8 cellular contexts compared by ENCODE assay signal in genomic region chr7:6705959-6706665, GRCh38. TPM values are rescaled to one million over a fixed set of nuclear protein-coding genes. Genes with fewer than 3 reads are reported as not detected.
DNase-seq lines count a peak whose midpoint lies in the region; ATAC-seq and TF ChIP-seq lines count a peak whose summit lies in the region.

No MANE protein-coding gene starts in this region.

- TF ChIP-seq CTCF in A673 (conservative IDR thresholded peaks at IDR 0.05; ENCODE audit: low read depth, low read length): no peak
- no peak for TF ChIP-seq CTCF in adrenal gland (IDR thresholded peaks at IDR 0.05)

- CTCF ChIA-PET in A673 (lab: Charles Lee): no interaction called here

- H3K9me3 ChIP-seq in A673 (ENCODE audit: low read depth, low read length, poor library complexity, severe bottlenecking): peaks cover 37% of the 10 kb centered on the region
- H3K9me3 ChIP-seq in adrenal gland (replicated peaks in 1 of 3): no peaks in the 10 kb centered on the region

- H3K27ac ChIP-seq in A673 (ENCODE audit: low read depth, low read length, poor library complexity, severe bottlenecking) (peak overlapping the region; percentile 93), adrenal gland (peak overlapping the region; percentile 78 to 93 (median 89))

- POLR2A ChIA-PET in A673 (lab: Charles Lee; ENCODE audit: low non-redundant PET): no interaction called here

- ATAC-seq in GM18520 (IDR thresholded peaks at IDR 0.05; ENCODE audit: unreplicated experiment): peak; percentile 8
- ATAC-seq in HG03064 (IDR thresholded peaks at IDR 0.05; ENCODE audit: low read depth, unreplicated experiment): peak; percentile 30

- no peaks in the 10 kb centered on the region for H3K4me1 ChIP-seq in A673 (ENCODE audit: insufficient read depth, low read length, poor library complexity, severe bottlenecking)
- peaks cover 2 to 13% of the 10 kb centered on the region in 2 donors for H3K4me1 ChIP-seq in adrenal gland (replicated peaks in 1 of 2)

- intact Hi-C loops in A673 (cut with micrococcal nuclease; ENCODE audit: unreplicated experiment) (no loop called here), adrenal gland (cut with DNase I) (no loop called here)

- TF ChIP-seq POLR2A in adrenal gland (IDR thresholded peaks at IDR 0.05): no peak

- WGBS in adrenal gland, 4 donors: 0% methylated on average over 10 to 47 of the region's 47 CpGs

- H3K36me3 ChIP-seq in A673 (ENCODE audit: insufficient read depth, low read length, poor library complexity, severe bottlenecking): peaks cover 36% of the 10 kb centered on the region
- peaks cover 0 to 17% of the 10 kb centered on the region in 2 donors for H3K36me3 ChIP-seq in adrenal gland (replicated peaks in 1 of 2)

- TSS peak; percentile 27 for BruUV-seq in A673 (replicated peaks; lab: Mats Ljungman, UMichigan)

- H3K4me3 ChIP-seq in A673 (ENCODE audit: low read depth, low read length, poor library complexity, severe bottlenecking): peak overlapping the region; percentile 84
- H3K4me3 ChIP-seq in adrenal gland: peak overlapping the region; percentile 73 to 98 (median 85)
- peak overlapping the region; percentile 93 for H3K4me3 ChIP-seq in skeletal muscle cell (ENCODE audit: low read depth, low read length)

- peak; percentile 38 for DNase-seq in A673 (ENCODE audit: low spot score)
- DNase-seq in RPMI7951 (ENCODE audit: low read depth): peak; percentile 44
- DNase-seq in adrenal gland: peak; percentile 42 to 62 (median 54)
- peak; percentile 38 for DNase-seq in hepatic stellate cell (ENCODE audit: low spot score)
- DNase-seq in skeletal muscle cell (ENCODE audit: low read depth): no peak
- DNase-seq in T1000 (lab: John Stamatoyannopoulos, UW): no peak

- H3K27me3 ChIP-seq in A673 (replicated peaks; ENCODE audit: insufficient read depth, low read depth, low read length, poor library complexity) (no peaks in the 10 kb centered on the region), adrenal gland (no peaks in the 10 kb centered on the region)

RNA-seq across cellular contexts. Expression of gene ZNF12, which starts 0.6 kb away (rescaled TPM):
- total RNA-seq in A673 (2021) (18.1 and 18.8 TPM in 2 replicates), adrenal gland (10 to 100 TPM in 7 of 8 donors, 1 to 10 TPM in 1; 7.1 to 25.6 (median 19.7) TPM)
- total RNA-seq in RPMI7951 (2014; rRNA removed; shearing (Covaris generic)): 20.0 and 25.1 TPM in 2 replicates
- 10 to 100 TPM in 2 of 3 donors, 1 to 10 TPM in 1; 6.4 to 19.8 (median 10.5) TPM for polyA plus RNA-seq in adrenal gland

RNA-seq across cellular contexts. Expression of gene RSPH10B2, which starts 47.8 kb away (rescaled TPM):
- total RNA-seq in A673 (2021) (0.34 and 0.44 TPM in 2 replicates), adrenal gland (1 to 10 TPM in 1 of 8 donors, under 1 TPM in 2, not detected in 5; 0.19 to 1.2 (median 0.29) TPM)
- total RNA-seq in RPMI7951 (2014; rRNA removed; shearing (Covaris generic)): 0.10 TPM in 1 of 2 replicates, not detected in the other
- under 1 TPM; 0.24 to 0.64 (median 0.44) TPM for polyA plus RNA-seq in adrenal gland

Comparison
In these comparisons a context has a peak if more than half of its experiments do, and no peak if none do; other contexts are left out.
1. DNase-seq: peak in A673 (single experiment), RPMI7951 (single experiment), adrenal gland (7 of 7) and hepatic stellate cell (single experiment); none in skeletal muscle cell (single experiment) and T1000 (single experiment).
2. Peak in every context shown above with its lines, with median percentiles within 50 percentile points of each other: H3K4me3 ChIP-seq.